Comparison of ENCODE assay signal across 31 cellular contexts in genomic region chr7:121431389-121431788, GRCh38.
"Had no signal": no experiment of that assay in that cellular context is flagged by ENCODE, and none has a peak within 500 bp of the region (broad histone marks: within the 10 kb centered on the region; RNA-seq: fewer than 3 reads in every experiment).

No MANE protein-coding gene starts in this region.

- DNase-seq: activated CD4-positive, alpha-beta memory T cell treated with anti-CD3 and anti-CD28 coated beads for 36 hours; activated CD4-positive, alpha-beta T cell treated with anti-CD3 and anti-CD28 coated beads for 36 hours; activated CD4-positive, alpha-beta T cell treated with anti-CD3 and anti-CD28 coated beads, Interleukin-2, amount 10 ng/mL, durations not matched to agents 24 days and 14 days; activated CD4-positive, CD25-positive, alpha-beta regulatory T cell; activated CD4-positive, CD25-positive, alpha-beta regulatory T cell treated with anti-CD3 and anti-CD28 coated beads, Interleukin-2, amount 50 U/mL, for 72 hours; activated CD8-positive, alpha-beta memory T cell treated with anti-CD3 and anti-CD28 coated beads, Interleukin-2, amount 10 ng/mL, durations not matched to agents 7 days and 5 days; activated CD8-positive, alpha-beta memory T cell treated with anti-CD3 and anti-CD28 coated beads, Interleukin-2, amount 50 U/mL, for 4 hours; activated CD8-positive, alpha-beta T cell treated with anti-CD3 and anti-CD28 coated beads, Interleukin-2, amount 10 ng/mL, durations not matched to agents 7 days and 5 days; activated gamma-delta T cell; activated naive CD4-positive, alpha-beta T cell; activated naive CD4-positive, alpha-beta T cell treated with anti-CD3 and anti-CD28 coated beads, Interleukin-2, amount 10 ng/mL, durations not matched to agents 7 days and 5 days; activated naive CD8-positive, alpha-beta T cell treated with anti-CD3 and anti-CD28 coated beads, Interleukin-2, amount 10 ng/mL, durations not matched to agents 7 days and 5 days; activated T-cell treated with anti-CD3 and anti-CD28 coated beads, Interleukin-2, amount 50 U/mL, for 1 hour; activated T-cell treated with anti-CD3 and anti-CD28 coated beads, Interleukin-2, amount 50 U/mL, for 48 hours; brain microvascular endothelial cell; effector CD4-positive, alpha-beta T cell; effector memory CD8-positive, alpha-beta T cell; esophagus squamous epithelium; foreskin melanocyte; T-helper 1 cell; T-helper 17 cell; T1000 had no signal

- H3K9me3 Mint-ChIP-seq: activated CD4-positive, alpha-beta memory T cell treated with anti-CD3 and anti-CD28 coated beads for 36 hours; activated naive CD4-positive, alpha-beta T cell treated with anti-CD3 and anti-CD28 coated beads, Interleukin-2, amount 10 ng/mL, durations not matched to agents 7 days and 5 days; activated naive CD8-positive, alpha-beta T cell treated with anti-CD3 and anti-CD28 coated beads, Interleukin-2, amount 10 ng/mL, durations not matched to agents 7 days and 5 days; central memory CD8-positive, alpha-beta T cell; dendritic cell treated with granulocyte-macrophage colony-stimulating factor and Interleukin-4, amounts not matched to agents 40 ng/mL and 50 ng/mL, for 4 days; effector memory CD8-positive, alpha-beta T cell; T-helper 2 cell treated with Interferon-gamma antibody and Interleukin-4, amounts not matched to agents 5 μg/mL and 100 μg/mL, for 36 hours had no signal

- H3K4me1 ChIP-seq: esophagus squamous epithelium, gastroesophageal sphincter had no signal

- H3K27ac Mint-ChIP-seq: activated CD4-positive, alpha-beta memory T cell treated with anti-CD3 and anti-CD28 coated beads for 36 hours; activated CD4-positive, alpha-beta T cell treated with anti-CD3 and anti-CD28 coated beads for 36 hours; activated CD4-positive, alpha-beta T cell treated with anti-CD3 and anti-CD28 coated beads, Interleukin-2, amount 10 ng/mL, durations not matched to agents 24 days and 14 days; activated CD8-positive, alpha-beta memory T cell treated with anti-CD3 and anti-CD28 coated beads, Interleukin-2, amount 10 ng/mL, durations not matched to agents 7 days and 5 days; activated CD8-positive, alpha-beta T cell treated with anti-CD3 and anti-CD28 coated beads, Interleukin-2, amount 10 ng/mL, durations not matched to agents 7 days and 5 days; activated naive CD4-positive, alpha-beta T cell treated with anti-CD3 and anti-CD28 coated beads, Interleukin-2, amount 10 ng/mL, durations not matched to agents 7 days and 5 days; activated naive CD4-positive, alpha-beta T cell treated with anti-CD3 and anti-CD28 coated beads, Interleukin-2, amount 50 U/mL, for 72 hours; activated naive CD8-positive, alpha-beta T cell treated with anti-CD3 and anti-CD28 coated beads, Interleukin-2, amount 10 ng/mL, durations not matched to agents 7 days and 5 days; dendritic cell treated with granulocyte-macrophage colony-stimulating factor and Interleukin-4, amounts not matched to agents 40 ng/mL and 50 ng/mL, for 4 days; effector memory CD8-positive, alpha-beta T cell; T-helper 17 cell; T-helper 2 cell treated with Interferon-gamma antibody and Interleukin-4, amounts not matched to agents 5 μg/mL and 100 μg/mL, for 36 hours had no signal

- H3K27me3 ChIP-seq: brain microvascular endothelial cell, esophagus squamous epithelium, gastroesophageal sphincter had no signal

- H3K27me3 Mint-ChIP-seq: activated CD4-positive, alpha-beta memory T cell treated with anti-CD3 and anti-CD28 coated beads for 36 hours; activated CD4-positive, alpha-beta T cell treated with anti-CD3 and anti-CD28 coated beads for 36 hours; activated CD4-positive, alpha-beta T cell treated with anti-CD3 and anti-CD28 coated beads, Interleukin-2, amount 10 ng/mL, durations not matched to agents 24 days and 14 days; activated CD8-positive, alpha-beta memory T cell treated with anti-CD3 and anti-CD28 coated beads, Interleukin-2, amount 10 ng/mL, durations not matched to agents 7 days and 5 days; activated naive CD4-positive, alpha-beta T cell treated with anti-CD3 and anti-CD28 coated beads, Interleukin-2, amount 10 ng/mL, durations not matched to agents 7 days and 5 days; activated naive CD8-positive, alpha-beta T cell treated with anti-CD3 and anti-CD28 coated beads, Interleukin-2, amount 10 ng/mL, durations not matched to agents 7 days and 5 days; central memory CD8-positive, alpha-beta T cell; dendritic cell treated with granulocyte-macrophage colony-stimulating factor and Interleukin-4, amounts not matched to agents 40 ng/mL and 50 ng/mL, for 4 days; effector memory CD8-positive, alpha-beta T cell; T-helper 17 cell had no signal

- ATAC-seq: activated CD4-positive, alpha-beta T cell treated with anti-CD3 and anti-CD28 coated beads for 36 hours; activated CD8-positive, alpha-beta memory T cell treated with anti-CD3 and anti-CD28 coated beads, Interleukin-2, amount 10 ng/mL, durations not matched to agents 7 days and 5 days; activated CD8-positive, alpha-beta T cell treated with anti-CD3 and anti-CD28 coated beads, Interleukin-2, amount 10 ng/mL, durations not matched to agents 7 days and 5 days; activated naive CD4-positive, alpha-beta T cell treated with anti-CD3 and anti-CD28 coated beads, Interleukin-2, amount 50 U/mL, for 72 hours; effector memory CD8-positive, alpha-beta T cell; gastroesophageal sphincter; T-helper 17 cell had no signal

- H3K4me3 Mint-ChIP-seq: activated CD4-positive, alpha-beta memory T cell treated with anti-CD3 and anti-CD28 coated beads for 36 hours; activated CD4-positive, alpha-beta T cell treated with anti-CD3 and anti-CD28 coated beads for 36 hours; activated CD4-positive, alpha-beta T cell treated with anti-CD3 and anti-CD28 coated beads, Interleukin-2, amount 10 ng/mL, durations not matched to agents 24 days and 14 days; activated CD8-positive, alpha-beta memory T cell treated with anti-CD3 and anti-CD28 coated beads, Interleukin-2, amount 10 ng/mL, durations not matched to agents 7 days and 5 days; activated CD8-positive, alpha-beta T cell treated with anti-CD3 and anti-CD28 coated beads, Interleukin-2, amount 10 ng/mL, durations not matched to agents 7 days and 5 days; activated naive CD4-positive, alpha-beta T cell treated with anti-CD3 and anti-CD28 coated beads, Interleukin-2, amount 10 ng/mL, durations not matched to agents 7 days and 5 days; activated naive CD8-positive, alpha-beta T cell treated with anti-CD3 and anti-CD28 coated beads, Interleukin-2, amount 10 ng/mL, durations not matched to agents 7 days and 5 days; central memory CD8-positive, alpha-beta T cell; dendritic cell treated with granulocyte-macrophage colony-stimulating factor and Interleukin-4, amounts not matched to agents 40 ng/mL and 50 ng/mL, for 4 days; effector memory CD8-positive, alpha-beta T cell; T-helper 17 cell; T-helper 2 cell treated with Interferon-gamma antibody and Interleukin-4, amounts not matched to agents 5 μg/mL and 100 μg/mL, for 36 hours had no signal

- H3K36me3 Mint-ChIP-seq: activated CD4-positive, alpha-beta memory T cell treated with anti-CD3 and anti-CD28 coated beads for 36 hours; activated naive CD4-positive, alpha-beta T cell treated with anti-CD3 and anti-CD28 coated beads, Interleukin-2, amount 10 ng/mL, durations not matched to agents 7 days and 5 days; activated naive CD4-positive, alpha-beta T cell treated with anti-CD3 and anti-CD28 coated beads, Interleukin-2, amount 50 U/mL, for 72 hours had no signal

- H3K9me3 ChIP-seq: esophagus squamous epithelium, gastroesophageal sphincter had no signal

- H3K4me1 Mint-ChIP-seq: activated CD4-positive, alpha-beta T cell treated with anti-CD3 and anti-CD28 coated beads for 36 hours; activated naive CD8-positive, alpha-beta T cell treated with anti-CD3 and anti-CD28 coated beads, Interleukin-2, amount 10 ng/mL, durations not matched to agents 7 days and 5 days; central memory CD8-positive, alpha-beta T cell had no signal

- H3K27ac ChIP-seq: brain microvascular endothelial cell, coronary artery, epithelial cell of prostate, esophagus squamous epithelium, gastroesophageal sphincter had no signal

- H3K4me3 ChIP-seq: coronary artery, esophagus squamous epithelium, gastroesophageal sphincter had no signal

- FAIRE-seq: astrocyte, bronchial epithelial cell had no signal

- H3K36me3 ChIP-seq: brain microvascular endothelial cell, esophagus squamous epithelium, gastroesophageal sphincter had no signal
